ENCODE assay signal across 15 cellular contexts in genomic region chr6:11201772-11202512, GRCh38. TPM values are rescaled to one million over a fixed set of nuclear protein-coding genes. Genes with fewer than 3 reads are reported as not detected.
DNase-seq lines count a peak whose midpoint lies in the region; ATAC-seq and TF ChIP-seq lines count a peak whose summit lies in the region.
"Had no signal": no experiment of that assay in that cellular context is flagged by ENCODE, and none has a peak within 500 bp of the region (broad histone marks: within the 10 kb centered on the region; RNA-seq: fewer than 3 reads in every experiment).

No MANE protein-coding gene starts in this region.

- no peak overlapping the region for H2AFZ ChIP-seq in ACC112 (ENCODE audit: low read length, unreplicated experiment)

- H3K4me3 Mint-ChIP-seq in endodermal cell: no peak overlapping the region
- peak overlapping the region; percentile 59 for H3K4me3 Mint-ChIP-seq in neural crest cell
- H3K4me3 Mint-ChIP-seq: stimulated activated naive B cell treated with anti-CD40 and anti-IgM and Interleukin-4, amounts not matched to agents 10 μg/mL and 1 μg/mL and 100 μg/mL, for 72 hours had no signal

- H3K79me2 ChIP-seq in ACC112 (ENCODE audit: control insufficient read depth, insufficient read depth, low read length, unreplicated experiment): no peaks in the 10 kb centered on the region

- ATAC-seq in HG03354 (IDR thresholded peaks at IDR 0.05; ENCODE audit: poor library complexity, severe bottlenecking, unreplicated experiment): no peak
- no peak for ATAC-seq in GM18511 (IDR thresholded peaks at IDR 0.05; ENCODE audit: unreplicated experiment)
- ATAC-seq: esophagus mucosa; stimulated activated naive B cell treated with anti-CD40 and anti-IgM and Interleukin-4, amounts not matched to agents 10 μg/mL and 1 μg/mL and 100 μg/mL, for 72 hours had no signal

- H3K9me3 ChIP-seq in HUES48 (ENCODE audit: control insufficient read depth, insufficient read depth, low read length) (no peaks in the 10 kb centered on the region), endodermal cell (ENCODE audit: control insufficient read depth, low read length) (no peaks in the 10 kb centered on the region)

- H3K27ac Mint-ChIP-seq in endodermal cell (no peak overlapping the region), neural crest cell (ENCODE audit: unreplicated experiment) (peak overlapping the region; percentile 98)
- H3K27ac Mint-ChIP-seq: stimulated activated naive B cell treated with anti-CD40 and anti-IgM and Interleukin-4, amounts not matched to agents 10 μg/mL and 1 μg/mL and 100 μg/mL, for 72 hours had no signal

- H3K4me3 ChIP-seq in ACC112 (ENCODE audit: low read depth, low read length): no peak overlapping the region
- H3K4me3 ChIP-seq in HUES48 (ENCODE audit: low read depth, low read length): no peak overlapping the region
- no peak overlapping the region for H3K4me3 ChIP-seq in endodermal cell (ENCODE audit: low read length)

- H3K27me3 Mint-ChIP-seq in endodermal cell (ENCODE audit: insufficient read depth) (peaks cover 2% of the 10 kb centered on the region), neural crest cell (ENCODE audit: low read depth) (no peaks in the 10 kb centered on the region)
- H3K27me3 Mint-ChIP-seq: stimulated activated naive B cell treated with anti-CD40 and anti-IgM and Interleukin-4, amounts not matched to agents 10 μg/mL and 1 μg/mL and 100 μg/mL, for 72 hours had no signal

- DNase-seq in endodermal cell: no peak
- no peak for DNase-seq in neural crest cell (ENCODE audit: low read depth, low spot score)
- DNase-seq in SHP77 (lab: John Stamatoyannopoulos, UW): no peak
- no peak for DNase-seq in SW480 (ENCODE audit: low spot score)
- DNase-seq: activated CD4-positive, alpha-beta T cell treated with anti-CD3 and anti-CD28 coated beads for 4 hours; activated gamma-delta T cell treated with Interleukin-2 at 50 U/mL for 16 hours; NCI-H1105; NCI-H345; stimulated activated CD4-positive, alpha-beta T cell treated with anti-CD3 and anti-CD28 coated beads, Interleukin-4, amount 100 ng/mL, for 24 hours; stimulated activated naive B cell treated with anti-CD40 and anti-IgM and Interleukin-4, amounts not matched to agents 10 μg/mL and 1 μg/mL and 100 μg/mL, for 72 hours had no signal

- no peaks in the 10 kb centered on the region for H3K36me3 ChIP-seq in ACC112 (ENCODE audit: insufficient read depth, low read length)
- H3K36me3 ChIP-seq in HUES48 (ENCODE audit: control insufficient read depth, insufficient read depth, low read length): no peaks in the 10 kb centered on the region
- peaks cover 34% of the 10 kb centered on the region for H3K36me3 ChIP-seq in endodermal cell (ENCODE audit: control insufficient read depth, insufficient read depth, low read length)

- H3K4me1 ChIP-seq in ACC112 (ENCODE audit: control insufficient read depth, insufficient read depth, low read length, unreplicated experiment) (peaks cover 59% of the 10 kb centered on the region), HUES48 (ENCODE audit: control insufficient read depth, insufficient read depth, low read length) (peaks cover 44% of the 10 kb centered on the region), endodermal cell (ENCODE audit: control insufficient read depth, insufficient read depth, low read length) (no peaks in the 10 kb centered on the region)

- H3K27ac ChIP-seq in ACC112 (ENCODE audit: low read depth, low read length): peak overlapping the region; percentile 44
- peak overlapping the region; percentile 40 for H3K27ac ChIP-seq in HUES48 (ENCODE audit: low read depth, low read length)
- peak overlapping the region; percentile 94 for H3K27ac ChIP-seq in endodermal cell (ENCODE audit: low read depth, low read length)

- H3K9ac ChIP-seq in HUES48 (ENCODE audit: low read depth, low read length) (no peak overlapping the region), endodermal cell (ENCODE audit: extremely low read depth, low read length, poor library complexity, severe bottlenecking) (no peak overlapping the region)

- peaks cover 10% of the 10 kb centered on the region for H3K36me3 Mint-ChIP-seq in endodermal cell (ENCODE audit: low read depth)
- H3K36me3 Mint-ChIP-seq in neural crest cell (ENCODE audit: low read depth): peaks cover 13% of the 10 kb centered on the region

- no peak for TF ChIP-seq CTCF in endodermal cell (conservative IDR thresholded peaks at IDR 0.05)
- no peak for TF ChIP-seq CTCF in neural crest cell (conservative IDR thresholded peaks at IDR 0.05)

- H3K9me3 Mint-ChIP-seq in endodermal cell: no peaks in the 10 kb centered on the region
- H3K9me3 Mint-ChIP-seq in neural crest cell: peaks cover 2% of the 10 kb centered on the region
- H3K9me3 Mint-ChIP-seq: stimulated activated naive B cell treated with anti-CD40 and anti-IgM and Interleukin-4, amounts not matched to agents 10 μg/mL and 1 μg/mL and 100 μg/mL, for 72 hours had no signal

- H3K4me1 Mint-ChIP-seq in endodermal cell (peaks cover 31% of the 10 kb centered on the region), neural crest cell (peaks cover 84% of the 10 kb centered on the region)

- no peaks in the 10 kb centered on the region for H3K27me3 ChIP-seq in ACC112 (ENCODE audit: insufficient read depth, low read length)
- no peaks in the 10 kb centered on the region for H3K27me3 ChIP-seq in HUES48 (ENCODE audit: control insufficient read depth, insufficient read depth, low read length)
- H3K27me3 ChIP-seq in endodermal cell (ENCODE audit: control insufficient read depth, insufficient read depth, low read length, poor library complexity, severe bottlenecking): no peaks in the 10 kb centered on the region

- WGBS in endodermal cell (ENCODE audit: insufficient coverage in 1 of 2, insufficient read length in 1 of 2), 2 experiments: 65 to 80% methylated on average over 2 to 4 of the region's 4 CpGs

RNA-seq across cellular contexts. Expression of gene NEDD9, which starts 30.5 kb away (rescaled TPM):
- total RNA-seq in endodermal cell (1 to 10 TPM; 1.7 to 7.4 TPM), neural crest cell (14.1 and 15.7 TPM in 2 replicates)
- polyA plus RNA-seq in endodermal cell (2013, experiment 1 of 2): 24.6 TPM
- 26.5 TPM for polyA plus RNA-seq in endodermal cell (2013, experiment 2 of 2)

Comparison
In these comparisons a context has a peak if more than half of its experiments do, and no peak if none do; other contexts are left out.
1. H3K27ac ChIP-seq: peak in every context shown above with its lines; median percentile 94 in endodermal cell; 44 in ACC112; 40 in HUES48.